20 cellular contexts compared by ENCODE assay signal in the genomic region with DNA sequence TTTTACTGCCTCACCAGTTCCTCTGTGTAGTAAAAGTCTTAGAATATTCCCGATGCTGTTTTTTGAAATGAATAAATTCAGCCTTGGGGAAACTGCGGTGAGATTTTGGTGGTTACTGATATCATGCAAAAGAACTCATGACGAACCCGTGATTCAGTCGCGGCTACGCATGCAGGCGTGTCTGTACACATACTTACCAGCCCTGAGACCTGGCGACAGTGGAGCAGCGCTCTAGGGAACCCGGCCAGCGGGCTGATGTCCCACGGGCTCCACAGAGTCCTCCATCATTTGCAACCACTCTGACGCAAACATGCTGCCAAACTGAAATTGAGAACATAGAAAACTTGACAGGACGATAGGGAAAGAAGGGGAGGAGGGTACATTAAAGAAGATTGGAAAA.
"Had no signal": no experiment of that assay in that cellular context is flagged by ENCODE, and none has a peak within 500 bp of the region (broad histone marks: within the 10 kb centered on the region; RNA-seq: fewer than 3 reads in every experiment).

No MANE protein-coding gene starts in this region.

- H3K27ac Mint-ChIP-seq: stimulated activated memory B cell treated with anti-CD40 and anti-IgM and Interleukin-4, amounts not matched to agents 10 μg/mL and 1 μg/mL and 100 μg/mL, for 72 hours; stimulated activated naive CD8-positive, alpha-beta T cell treated with anti-CD3 and anti-CD28 coated beads, Interleukin-15, amount 100 ng/mL, for 72 hours had no signal

- H3K79me2 ChIP-seq: parathyroid adenoma had no signal

- H3K36me3 ChIP-seq: colonic mucosa, right lobe of liver, tibial nerve had no signal

- ATAC-seq: mucosa of descending colon; naive thymus-derived CD8-positive, alpha-beta T cell; psoas muscle; right lobe of liver; stimulated activated memory B cell treated with anti-CD40 and anti-IgM and Interleukin-4, amounts not matched to agents 10 μg/mL and 1 μg/mL and 100 μg/mL, for 72 hours; stimulated activated naive CD8-positive, alpha-beta T cell treated with anti-CD3 and anti-CD28 coated beads, Interleukin-15, amount 100 ng/mL, for 72 hours had no signal

- H2AFZ ChIP-seq: parathyroid adenoma had no signal

- H3K36me3 Mint-ChIP-seq: naive thymus-derived CD8-positive, alpha-beta T cell; stimulated activated memory B cell treated with anti-CD40 and anti-IgM and Interleukin-4, amounts not matched to agents 10 μg/mL and 1 μg/mL and 100 μg/mL, for 72 hours had no signal

- H3K4me3 Mint-ChIP-seq: naive thymus-derived CD8-positive, alpha-beta T cell; neural crest cell; stimulated activated memory B cell treated with anti-CD40 and anti-IgM and Interleukin-4, amounts not matched to agents 10 μg/mL and 1 μg/mL and 100 μg/mL, for 72 hours; stimulated activated naive CD8-positive, alpha-beta T cell treated with anti-CD3 and anti-CD28 coated beads, Interleukin-15, amount 100 ng/mL, for 72 hours had no signal

- H3K4me1 ChIP-seq: colonic mucosa, parathyroid adenoma, psoas muscle, right lobe of liver, testis, tibial nerve had no signal

- H3K9me3 Mint-ChIP-seq: naive thymus-derived CD8-positive, alpha-beta T cell; neural crest cell; stimulated activated memory B cell treated with anti-CD40 and anti-IgM and Interleukin-4, amounts not matched to agents 10 μg/mL and 1 μg/mL and 100 μg/mL, for 72 hours; stimulated activated naive CD8-positive, alpha-beta T cell treated with anti-CD3 and anti-CD28 coated beads, Interleukin-15, amount 100 ng/mL, for 72 hours had no signal

- H3K27ac ChIP-seq: colonic mucosa, parathyroid adenoma, psoas muscle, right lobe of liver, testis, tibial nerve had no signal

- DNase-seq: colonic mucosa; effector CD4-positive, alpha-beta T cell; foreskin melanocyte; head of caudate nucleus; hypothalamus; kidney glomerular epithelial cell; mammary epithelial cell; mucosa of descending colon; naive thymus-derived CD8-positive, alpha-beta T cell; nucleus accumbens; psoas muscle; retina; right lobe of liver; stimulated activated CD4-positive, alpha-beta T cell treated with anti-CD3 and anti-CD28 coated beads, Interleukin-4, amount 100 ng/mL, for 24 hours; stimulated activated naive CD8-positive, alpha-beta T cell treated with anti-CD3 and anti-CD28 coated beads, Interleukin-15, amount 100 ng/mL, for 72 hours; testis had no signal

- H3K4me1 Mint-ChIP-seq: naive thymus-derived CD8-positive, alpha-beta T cell; neural crest cell; stimulated activated memory B cell treated with anti-CD40 and anti-IgM and Interleukin-4, amounts not matched to agents 10 μg/mL and 1 μg/mL and 100 μg/mL, for 72 hours; stimulated activated naive CD8-positive, alpha-beta T cell treated with anti-CD3 and anti-CD28 coated beads, Interleukin-15, amount 100 ng/mL, for 72 hours had no signal

- H3K9me3 ChIP-seq: colonic mucosa, mucosa of descending colon, psoas muscle, right lobe of liver, testis, tibial nerve had no signal

- H3K27me3 ChIP-seq: colonic mucosa, right lobe of liver, testis, tibial nerve had no signal

- H3K4me3 ChIP-seq: colonic mucosa, mucosa of descending colon, psoas muscle, right lobe of liver, testis, tibial nerve had no signal

- H3K9ac ChIP-seq: parathyroid adenoma had no signal
